ENCODE assay signal across 25 cellular contexts in the genomic region with DNA sequence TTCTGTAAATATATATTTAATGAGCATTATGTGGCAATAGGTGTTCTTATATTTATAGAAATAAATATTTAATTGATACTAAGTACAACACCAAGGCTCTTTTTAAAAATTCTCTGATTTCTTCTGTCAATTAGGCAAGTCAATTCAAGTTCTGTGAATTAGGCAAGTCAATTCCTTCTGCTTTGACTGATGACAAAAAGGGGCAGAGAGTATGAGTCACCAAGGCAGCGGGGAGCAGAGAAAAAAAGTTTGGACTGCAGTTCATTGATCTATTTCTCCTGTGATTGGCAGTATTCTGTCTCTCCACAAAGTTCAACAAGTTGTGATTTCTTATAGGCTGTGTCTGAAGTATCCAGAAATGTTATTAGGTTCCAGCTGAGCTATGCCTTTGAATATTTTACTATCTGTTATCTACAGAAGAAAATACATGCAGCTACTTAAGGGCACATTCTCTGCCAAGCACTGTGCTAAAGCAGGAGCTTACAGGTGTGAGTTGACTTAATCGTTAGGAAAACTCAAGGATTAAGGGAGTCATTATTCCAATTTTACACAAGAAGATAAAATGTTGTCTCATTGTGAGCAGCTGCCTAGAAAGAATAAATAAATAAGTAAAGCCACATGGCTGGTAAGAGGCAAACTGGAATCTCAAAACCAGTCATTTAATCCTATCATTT.
"Had no signal": no experiment of that assay in that cellular context is flagged by ENCODE, and none has a peak within 500 bp of the region (broad histone marks: within the 10 kb centered on the region; RNA-seq: fewer than 3 reads in every experiment).

No MANE protein-coding gene starts in this region.

- H3K4me1 ChIP-seq: SJSA1 had no signal

- H3K27me3 Mint-ChIP-seq: activated naive CD4-positive, alpha-beta T cell treated with anti-CD3 and anti-CD28 coated beads, Interleukin-2, amount 10 ng/mL, durations not matched to agents 7 days and 5 days had no signal

- H3K27me3 ChIP-seq: brain microvascular endothelial cell, MG63, SJSA1 had no signal

- ATAC-seq: activated CD4-positive, CD25-positive, alpha-beta regulatory T cell treated with anti-CD3 and anti-CD28 coated beads, Interleukin-2, amount 50 U/mL, for 24 hours; activated CD8-positive, alpha-beta T cell treated with anti-CD3 and anti-CD28 coated beads for 36 hours; activated T-cell treated with anti-CD3 and anti-CD28 coated beads, Interleukin-2, amount 50 U/mL, for 72 hours; SK-N-SH treated with all-trans-retinoic acid at 6 μM for 48 hours had no signal

- H3K27ac Mint-ChIP-seq: activated CD8-positive, alpha-beta T cell treated with anti-CD3 and anti-CD28 coated beads for 36 hours; activated naive CD4-positive, alpha-beta T cell treated with anti-CD3 and anti-CD28 coated beads, Interleukin-2, amount 10 ng/mL, durations not matched to agents 7 days and 5 days; activated naive CD8-positive, alpha-beta T cell treated with anti-CD3 and anti-CD28 coated beads for 36 hours; activated T-cell treated with anti-CD3 and anti-CD28 coated beads, Interleukin-2, amount 50 U/mL, for 72 hours; activated T-helper 2 cell treated with anti-CD3 and anti-CD28 coated beads, Interferon-gamma antibody, Interleukin-2, Interleukin-4, amounts not matched to agents 10 μg/mL and 5 μg/mL and 100 μg/mL, durations not matched to agents 14 hours and 24 hours and 36 hours; T-helper 2 cell treated with Interferon-gamma antibody and Interleukin-4, amounts not matched to agents 5 μg/mL and 100 μg/mL, for 36 hours had no signal

- H3K27ac ChIP-seq: brain microvascular endothelial cell, SJSA1 had no signal

- H3K4me1 Mint-ChIP-seq: activated naive CD4-positive, alpha-beta T cell treated with anti-CD3 and anti-CD28 coated beads, Interleukin-2, amount 10 ng/mL, durations not matched to agents 7 days and 5 days; activated naive CD8-positive, alpha-beta T cell treated with anti-CD3 and anti-CD28 coated beads for 36 hours had no signal

- H3K4me3 Mint-ChIP-seq: activated CD8-positive, alpha-beta T cell treated with anti-CD3 and anti-CD28 coated beads for 36 hours; activated naive CD4-positive, alpha-beta T cell treated with anti-CD3 and anti-CD28 coated beads, Interleukin-2, amount 10 ng/mL, durations not matched to agents 7 days and 5 days; activated naive CD8-positive, alpha-beta T cell treated with anti-CD3 and anti-CD28 coated beads for 36 hours; activated T-cell treated with anti-CD3 and anti-CD28 coated beads, Interleukin-2, amount 50 U/mL, for 72 hours; T-helper 2 cell treated with Interferon-gamma antibody and Interleukin-4, amounts not matched to agents 5 μg/mL and 100 μg/mL, for 36 hours had no signal

- H3K4me3 ChIP-seq: MG63, SJSA1 had no signal

- H3K36me3 ChIP-seq: brain microvascular endothelial cell, MG63, SJSA1 had no signal

- H3K9me3 ChIP-seq: MG63, SJSA1 had no signal

- H3K36me3 Mint-ChIP-seq: activated naive CD4-positive, alpha-beta T cell treated with anti-CD3 and anti-CD28 coated beads, Interleukin-2, amount 10 ng/mL, durations not matched to agents 7 days and 5 days; activated naive CD8-positive, alpha-beta T cell treated with anti-CD3 and anti-CD28 coated beads for 36 hours had no signal

- H3K9me3 Mint-ChIP-seq: activated CD8-positive, alpha-beta T cell treated with anti-CD3 and anti-CD28 coated beads for 36 hours; activated naive CD4-positive, alpha-beta T cell treated with anti-CD3 and anti-CD28 coated beads, Interleukin-2, amount 10 ng/mL, durations not matched to agents 7 days and 5 days; activated naive CD8-positive, alpha-beta T cell treated with anti-CD3 and anti-CD28 coated beads for 36 hours; activated T-cell treated with anti-CD3 and anti-CD28 coated beads, Interleukin-2, amount 50 U/mL, for 72 hours had no signal

- DNase-seq: activated CD4-positive, alpha-beta T cell treated with anti-CD3 and anti-CD28 coated beads for 4 hours; activated CD8-positive, alpha-beta memory T cell treated with anti-CD3 and anti-CD28 coated beads, Interleukin-2, amount 50 U/mL, for 4 hours; activated CD8-positive, alpha-beta T cell treated with anti-CD3 and anti-CD28 coated beads for 36 hours; activated gamma-delta T cell treated with Interleukin-2 at 50 U/mL for 16 hours; activated naive CD4-positive, alpha-beta T cell treated with anti-CD3 and anti-CD28 coated beads, Interleukin-2, amount 10 ng/mL, durations not matched to agents 7 days and 5 days; activated naive CD8-positive, alpha-beta T cell treated with anti-CD3 and anti-CD28 coated beads for 36 hours; activated T-cell treated with anti-CD3 and anti-CD28 coated beads, Interleukin-2, amount 50 U/mL, for 72 hours; brain microvascular endothelial cell; caudate nucleus; KG1; MG63; NCI-H1105; NCI-H1436 treated with DMSO at 0.1 percent for 48 hours; NCI-H187; NCI-H2081; NCI-H510A treated with DMSO at 0.1 percent for 48 hours; NCI-H69; RPMI8226; SHP77; SW 1271 had no signal
